ENCODE assay signal across 18 cellular contexts in genomic region chrX:153414838-153415552, GRCh38. TPM values are rescaled to one million over a fixed set of nuclear protein-coding genes. Genes with fewer than 3 reads are reported as not detected.
A peak's percentile ranks its signal among the peaks of the same experiment; 100 is the strongest.
DNase-seq lines count a peak whose midpoint lies in the region; ATAC-seq and TF ChIP-seq lines count a peak whose summit lies in the region.
"Had no signal": no experiment of that assay in that cellular context is flagged by ENCODE, and none has a peak within 500 bp of the region (broad histone marks: within the 10 kb centered on the region; RNA-seq: fewer than 3 reads in every experiment).

No MANE protein-coding gene starts in this region.

- H3K4me1 ChIP-seq in heart right ventricle (peaks cover 0 to 17% (median 0%) of the 10 kb centered on the region in 9 donors), gastrocnemius medialis (peaks cover 0 to 3% of the 10 kb centered on the region in 2 donors)

- in situ Hi-C loops in gastrocnemius medialis (cut with MboI; ENCODE audit: low sequenced_read_pairs in 4 of 4), result no loop called here

- H3K27ac ChIP-seq in HL-60 (replicated peaks) (peak overlapping the region; percentile 57), heart right ventricle (peak overlapping the region in 4 of 10 donors; percentile 4 to 44 (median 20)), gastrocnemius medialis (peak overlapping the region; percentile 7 to 50 (median 41))

- H3K36me3 ChIP-seq in heart right ventricle (no peaks in the 10 kb centered on the region), gastrocnemius medialis (no peaks in the 10 kb centered on the region)

- ATAC-seq in heart right ventricle, result peak in 6 of 8 donors; percentile 29 to 65 (median 50)
- ATAC-seq in gastrocnemius medialis, result peak; percentile 47 to 62
- ATAC-seq: effector memory CD8-positive, alpha-beta T cell; PC-3 had no signal

- no peak for TF ChIP-seq POLR2A in gastrocnemius medialis (IDR thresholded peaks at IDR 0.05)

- no peak overlapping the region for H3K4me3 ChIP-seq in HL-60 (replicated peaks; ENCODE audit: insufficient read depth, low read length)
- H3K4me3 ChIP-seq in heart right ventricle, result no peak overlapping the region
- no peak overlapping the region for H3K4me3 ChIP-seq in gastrocnemius medialis

- intact Hi-C loops in heart right ventricle (cut with DNase I) (no loop called here), gastrocnemius medialis (cut with DNase I; ENCODE audit: low total_unique reads) (no loop called here)

- DNase-seq in HL-60 (ENCODE audit: low read depth in 1 of 2, low spot score in 1 of 2), result peak in 1 of 2 experiments; percentile 48
- DNase-seq in amniotic epithelial cell (ENCODE audit: low read depth), result peak; percentile 89
- peak in 1 of 2 donors; percentile 35 for DNase-seq in heart right ventricle
- DNase-seq in gastrocnemius medialis, result no peak
- DNase-seq in effector CD4-positive, alpha-beta T cell, result no peak
- no peak for DNase-seq in activated gamma-delta T cell (lab: John Stamatoyannopoulos, UW)
- no peak for DNase-seq in OCI-M1 (lab: John Stamatoyannopoulos, UW)
- DNase-seq in activated gamma-delta T cell treated with Interleukin-2 at 50 U/mL for 16 hours, result no peak
- DNase-seq: activated effector memory CD4-positive, alpha-beta T cell treated with Interleukin-2 at 50 U/mL for 16 hours; amygdala; Calu3; cerebellar nuclear complex; effector memory CD8-positive, alpha-beta T cell; KBM-7; NCI-H69; PC-3 had no signal

- H3K27me3 ChIP-seq in HL-60 (ENCODE audit: insufficient read depth, poor library complexity, severe bottlenecking), result no peaks in the 10 kb centered on the region
- peaks cover 0 to 18% (median 0%) of the 10 kb centered on the region in 7 donors for H3K27me3 ChIP-seq in heart right ventricle
- H3K27me3 ChIP-seq in gastrocnemius medialis, result peaks cover 0 to 14% (median 5%) of the 10 kb centered on the region in 3 donors

- H3K9me3 ChIP-seq in heart right ventricle, result no peaks in the 10 kb centered on the region
- no peaks in the 10 kb centered on the region for H3K9me3 ChIP-seq in gastrocnemius medialis

- TF ChIP-seq CTCF in HL-60 (IDR thresholded peaks at IDR 0.05; ENCODE audit: insufficient read depth, low read length) (no peak), heart right ventricle (IDR thresholded peaks at IDR 0.05) (no peak), gastrocnemius medialis (IDR thresholded peaks at IDR 0.05 in 4 of 5, conservative IDR thresholded peaks at IDR 0.05 in 1 of 5) (no peak)

- WGBS in heart right ventricle, 2 donors, result 59 to 76% methylated on average over 10 of the region's 10 CpGs

RNA-seq across cellular contexts. Expression of gene ZFP92, which starts 3.7 kb away (rescaled TPM):
- total RNA-seq in heart right ventricle (1 to 10 TPM in 3 of 10 donors, under 1 TPM in 7; 0.17 to 1.6 (median 0.44) TPM), gastrocnemius medialis (under 1 TPM; 0.05 to 0.55 (median 0.37) TPM)
- under 1 TPM; 0.23 to 0.51 TPM for polyA plus RNA-seq in heart right ventricle
- total RNA-seq: PC-3 had no signal

RNA-seq across cellular contexts. Expression of gene PNMA6E, which starts 13.8 kb away (rescaled TPM):
- total RNA-seq in heart right ventricle (not detected), gastrocnemius medialis (not detected)
- polyA plus RNA-seq in heart right ventricle, result not detected
- total RNA-seq: Calu3, fibroblast of lung, osteocyte, PC-3 had no signal
- polyA plus RNA-seq: fibroblast of lung had no signal

RNA-seq across cellular contexts. Expression of gene TREX2, which starts 30.9 kb away (rescaled TPM):
- under 1 TPM in 6 of 10 donors, not detected in 4; 0.20 to 0.33 (median 0.26) TPM for total RNA-seq in heart right ventricle
- under 1 TPM; 0.36 to 0.44 TPM for polyA plus RNA-seq in heart right ventricle
- total RNA-seq in gastrocnemius medialis, result under 1 TPM in 1 of 4 donors, not detected in 3; 0.18 TPM
- polyA plus RNA-seq: fibroblast of lung had no signal

RNA-seq across cellular contexts. Expression of gene HAUS7, which starts 55.4 kb away (rescaled TPM):
- total RNA-seq in heart right ventricle, result 10 to 100 TPM; 12.7 to 25.7 (median 18.2) TPM
- 10 to 100 TPM; 24.3 to 45.3 TPM for polyA plus RNA-seq in heart right ventricle
- total RNA-seq in gastrocnemius medialis, result 10 to 100 TPM; 10.6 to 19.8 (median 13.2) TPM
